18 cellular contexts compared by ENCODE assay signal in the genomic region with DNA sequence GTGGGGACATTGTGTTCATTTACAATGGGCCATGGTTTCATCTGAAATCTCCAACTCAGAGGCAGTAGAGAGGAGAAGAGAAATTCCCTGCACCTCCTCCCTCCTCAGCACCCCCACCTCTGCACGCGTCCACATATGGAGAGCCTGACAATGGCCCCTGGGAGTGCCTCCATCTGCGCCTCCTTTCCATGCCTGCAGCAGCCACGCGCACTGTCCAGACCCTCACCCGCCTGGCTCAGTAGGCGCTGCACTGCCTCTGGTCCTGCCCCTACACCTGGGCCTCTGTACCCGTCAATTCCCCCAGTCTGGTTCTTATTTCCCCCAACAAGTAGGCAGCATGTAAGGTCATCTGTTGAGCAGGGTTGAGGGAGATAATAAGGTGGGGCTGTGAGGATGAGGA. TPM values are rescaled to one million over a fixed set of nuclear protein-coding genes. Genes with fewer than 3 reads are reported as not detected.
DNase-seq lines count a peak whose midpoint lies in the region; ATAC-seq and TF ChIP-seq lines count a peak whose summit lies in the region.
"Had no signal": no experiment of that assay in that cellular context is flagged by ENCODE, and none has a peak within 500 bp of the region (broad histone marks: within the 10 kb centered on the region; RNA-seq: fewer than 3 reads in every experiment).

No MANE protein-coding gene starts in this region.

- H3K4me2 ChIP-seq in neuronal stem cell (ENCODE audit: insufficient read depth, low read length, poor library complexity, severe bottlenecking): no peak overlapping the region
- H3K4me2 ChIP-seq: A549; BLaER1 treated with 17β-estradiol and CSF1 and Interleukin-3, amounts not matched to agents 10 nM and 100 nM had no signal

- DNase-seq in DMS 273 (lab: John Stamatoyannopoulos, UW; ENCODE audit: unreplicated experiment) (peak; percentile 39), DMS 273 treated with DMSO at 0.1 percent for 48 hours (lab: John Stamatoyannopoulos, UW) (no peak), glutamatergic neuron (peak; percentile 41), neuronal stem cell (ENCODE audit: low spot score) (no peak), retina (peak; percentile 26), NCI-H2081 treated with DMSO at 0.1 percent for 48 hours (lab: John Stamatoyannopoulos, UW) (no peak), NCI-H1048 (lab: John Stamatoyannopoulos, UW) (no peak)
- DNase-seq: CD4-positive, alpha-beta T cell; CD8-positive, alpha-beta T cell; DMS79 treated with DMSO at 0.1 percent for 48 hours; GF-D8 had no signal

- no peak overlapping the region for H3K4me3 ChIP-seq in neuronal stem cell (ENCODE audit: low read length in 2 of 2)
- H3K4me3 ChIP-seq: A549; BLaER1 treated with 17β-estradiol and CSF1 and Interleukin-3, amounts not matched to agents 10 nM and 100 nM had no signal

- no peak overlapping the region for H2BK12ac ChIP-seq in neuronal stem cell (ENCODE audit: low read length)

- H4K8ac ChIP-seq in neuronal stem cell (ENCODE audit: low read depth, low read length): no peak overlapping the region

- no peak overlapping the region for H3K14ac ChIP-seq in neuronal stem cell (ENCODE audit: low read length)

- H3K4ac ChIP-seq in neuronal stem cell (ENCODE audit: low read length): no peak overlapping the region

- no peak for TF ChIP-seq CTCF in glutamatergic neuron (IDR thresholded peaks at IDR 0.05; ENCODE audit: partially characterized antibody, unreplicated experiment)

- no peaks in the 10 kb centered on the region for H3K36me3 Mint-ChIP-seq in glutamatergic neuron (ENCODE audit: unreplicated experiment)

- no peak overlapping the region for H3K18ac ChIP-seq in neuronal stem cell (ENCODE audit: low read length)

- H3K27me3 ChIP-seq in neuronal stem cell (ENCODE audit: control insufficient read depth in 3 of 3, insufficient read depth in 3 of 3, low read depth in 1 of 3, low read length in 3 of 3): peaks cover 0 to 8% (median 0%) of the 10 kb centered on the region in 3 experiments
- H3K27me3 ChIP-seq: BLaER1 treated with 17β-estradiol and CSF1 and Interleukin-3, amounts not matched to agents 10 nM and 100 nM had no signal

- H3K4me3 Mint-ChIP-seq in glutamatergic neuron (ENCODE audit: unreplicated experiment): peak overlapping the region; percentile 55
- H3K4me3 Mint-ChIP-seq: B cell; CD4-positive, alpha-beta T cell; CD8-positive, alpha-beta T cell had no signal

- no peaks in the 10 kb centered on the region for H3K79me1 ChIP-seq in neuronal stem cell (ENCODE audit: low read depth, low read length)

- no peak for ATAC-seq in GM19023 (IDR thresholded peaks at IDR 0.05; ENCODE audit: unreplicated experiment)
- ATAC-seq: CD8-positive, alpha-beta T cell had no signal

- H2BK5ac ChIP-seq in neuronal stem cell (ENCODE audit: low read length): no peak overlapping the region

- WGBS in neuronal stem cell (ENCODE audit: extremely low coverage in 2 of 2, insufficient read length in 2 of 2, insufficient replicate concordance in 1 of 2), 2 donors: no CpG with 5 or more reads among the region's 8 CpGs

- no peak overlapping the region for H3K23ac ChIP-seq in neuronal stem cell (ENCODE audit: low read depth, low read length, poor library complexity)

- H3K4me1 ChIP-seq in neuronal stem cell (ENCODE audit: control insufficient read depth in 2 of 2, insufficient read depth in 1 of 2, low read depth in 1 of 2, low read length in 2 of 2): peaks cover 4 to 7% of the 10 kb centered on the region in 2 donors

- no peak overlapping the region for H2BK120ac ChIP-seq in neuronal stem cell (ENCODE audit: low read depth, low read length)

- peak overlapping the region; percentile 97 for H3K27ac Mint-ChIP-seq in glutamatergic neuron (ENCODE audit: unreplicated experiment)
- H3K27ac Mint-ChIP-seq: B cell; CD4-positive, alpha-beta T cell; CD8-positive, alpha-beta T cell had no signal

- no peak overlapping the region for H2BK15ac ChIP-seq in neuronal stem cell (ENCODE audit: low read length)

- no peak overlapping the region for H2AFZ ChIP-seq in neuronal stem cell (ENCODE audit: low read length)

- peaks cover 27% of the 10 kb centered on the region for H3K9me3 Mint-ChIP-seq in glutamatergic neuron (ENCODE audit: unreplicated experiment)
- H3K9me3 Mint-ChIP-seq: CD4-positive, alpha-beta T cell; CD8-positive, alpha-beta T cell had no signal

- peaks cover 18% of the 10 kb centered on the region for H3K27me3 Mint-ChIP-seq in glutamatergic neuron (ENCODE audit: unreplicated experiment)

- H4K91ac ChIP-seq in neuronal stem cell (ENCODE audit: low read depth, low read length, poor library complexity): no peak overlapping the region

- H2AK5ac ChIP-seq in neuronal stem cell (ENCODE audit: low read depth, low read length): no peak overlapping the region

- H3K36me3 ChIP-seq in neuronal stem cell (replicated peaks in 1 of 2; ENCODE audit: control insufficient read depth in 2 of 2, insufficient read depth in 2 of 2, low read length in 2 of 2): peaks cover 4 to 14% of the 10 kb centered on the region in 2 donors

- no peaks in the 10 kb centered on the region for H3K9me3 ChIP-seq in neuronal stem cell (replicated peaks in 1 of 2; ENCODE audit: control insufficient read depth in 2 of 2, insufficient read depth in 1 of 2, low read depth in 1 of 2, low read length in 2 of 2)
- H3K9me3 ChIP-seq: A549; BLaER1 treated with 17β-estradiol and CSF1 and Interleukin-3, amounts not matched to agents 10 nM and 100 nM; Caco-2 had no signal

- H3K27ac ChIP-seq in neuronal stem cell (replicated peaks; ENCODE audit: low read length): no peak overlapping the region
- H3K27ac ChIP-seq: 22Rv1; A549; BLaER1 treated with 17β-estradiol and CSF1 and Interleukin-3, amounts not matched to agents 10 nM and 100 nM; C4-2B had no signal

- H3K9ac ChIP-seq in neuronal stem cell (ENCODE audit: low read depth, low read length, poor library complexity): peak overlapping the region; percentile 27
- H3K9ac ChIP-seq: BLaER1 treated with 17β-estradiol and CSF1 and Interleukin-3, amounts not matched to agents 10 nM and 100 nM had no signal

- H3K4me1 Mint-ChIP-seq in glutamatergic neuron (ENCODE audit: low read depth, unreplicated experiment): peaks cover 54% of the 10 kb centered on the region

RNA-seq across cellular contexts. Expression of a gene that starts 23.8 kb away (rescaled TPM):
- 61.4 TPM for total RNA-seq in glutamatergic neuron (ENCODE audit: unreplicated experiment)
- 29.5 TPM for polyA plus RNA-seq in neuronal stem cell (2013, experiment 1 of 2)
- 30.3 TPM for polyA plus RNA-seq in neuronal stem cell (2013, experiment 2 of 2)

RNA-seq across cellular contexts. Expression of a gene that starts 24.2 kb away (rescaled TPM):
- 11.5 TPM for total RNA-seq in glutamatergic neuron (ENCODE audit: unreplicated experiment)
- polyA plus RNA-seq in neuronal stem cell (2013, experiment 1 of 2): 12.6 TPM
- polyA plus RNA-seq in neuronal stem cell (2013, experiment 2 of 2): 11.9 TPM

Comparison
In these comparisons a context has a peak if more than half of its experiments do, and no peak if none do; other contexts are left out.
1. DNase-seq: peak in DMS 273 (single experiment), glutamatergic neuron (single experiment) and retina (single experiment); none in DMS 273 treated with DMSO at 0.1 percent for 48 hours (single experiment), neuronal stem cell (single experiment), NCI-H2081 treated with DMSO at 0.1 percent for 48 hours (single experiment) and NCI-H1048 (single experiment).